8 cellular contexts compared by ENCODE assay signal in genomic region chr17:44655983-44656700, GRCh38. TPM values are rescaled to one million over a fixed set of nuclear protein-coding genes. Genes with fewer than 3 reads are reported as not detected.
DNase-seq lines count a peak whose midpoint lies in the region; ATAC-seq and TF ChIP-seq lines count a peak whose summit lies in the region.

Gene MEIOC, plus strand, starts transcription at chr17:44656468. Its CDS starts 146 bp downstream, at chr17:44656614.

- ATAC-seq in left lung (peak; percentile 38), PC-3 (no peak), HG02642 (IDR thresholded peaks at IDR 0.05; ENCODE audit: poor library complexity, unreplicated experiment) (no peak), GM21619 (IDR thresholded peaks at IDR 0.05; ENCODE audit: unreplicated experiment) (no peak)

- no TSS peak for BruUV-seq in PC-3 (replicated peaks; lab: Mats Ljungman, UMichigan)

- no peaks in the 10 kb centered on the region for H4K20me1 ChIP-seq in PC-3 (ENCODE audit: low read length)

- H3F3A ChIP-seq in PC-3 (ENCODE audit: low read length, unreplicated experiment) = no peaks in the 10 kb centered on the region

- POLR2A ChIA-PET in PC-3 (lab: Charles Lee; ENCODE audit: unreplicated experiment) = no interaction called here

- H3K27ac ChIP-seq in left lung (no peak within 1 kb of the TSS), PC-3 (ENCODE audit: low read length) (no peak within 1 kb of the TSS)

- no peaks in the 10 kb centered on the region for H3K9me3 Mint-ChIP-seq in stimulated activated naive CD8-positive, alpha-beta T cell treated with anti-CD3 and anti-CD28 coated beads, Interleukin-15, Interleukin-2, amounts not matched to agents 100 ng/mL and 50 ng/mL, for 24 hours

- H3K4me1 ChIP-seq in left lung (peaks cover 0 to 10% of the 10 kb centered on the region in 2 donors), PC-3 (ENCODE audit: insufficient read depth, low read length) (no peaks in the 10 kb centered on the region)

- peaks cover 40% of the 10 kb centered on the region for H3K27me3 Mint-ChIP-seq in stimulated activated naive CD8-positive, alpha-beta T cell treated with anti-CD3 and anti-CD28 coated beads, Interleukin-15, Interleukin-2, amounts not matched to agents 100 ng/mL and 50 ng/mL, for 24 hours

- no peaks in the 10 kb centered on the region for H3K9me2 ChIP-seq in PC-3 (replicated peaks; ENCODE audit: low read length)

- H2AFZ ChIP-seq in PC-3 (ENCODE audit: low read length) = no peak within 1 kb of the TSS

- H3K79me2 ChIP-seq in PC-3 (ENCODE audit: low read length) = no peaks in the 10 kb centered on the region

- no peak within 1 kb of the TSS for H3K27ac Mint-ChIP-seq in stimulated activated naive CD8-positive, alpha-beta T cell treated with anti-CD3 and anti-CD28 coated beads, Interleukin-15, Interleukin-2, amounts not matched to agents 100 ng/mL and 50 ng/mL, for 24 hours

- TF ChIP-seq CTCF in GM12865 (IDR thresholded peaks at IDR 0.05; ENCODE audit: insufficient read depth, low read depth, low read length, missing control alignments) = no peak
- TF ChIP-seq CTCF in left lung (IDR thresholded peaks at IDR 0.05) = no peak
- TF ChIP-seq CTCF in PC-3 (conservative IDR thresholded peaks at IDR 0.05; ENCODE audit: low read depth, low read length) = no peak

- no peaks in the 10 kb centered on the region for H3K36me3 ChIP-seq in left lung
- no peaks in the 10 kb centered on the region for H3K36me3 ChIP-seq in PC-3 (ENCODE audit: low read depth, low read length)

- H3K4me1 Mint-ChIP-seq in stimulated activated naive CD8-positive, alpha-beta T cell treated with anti-CD3 and anti-CD28 coated beads, Interleukin-15, Interleukin-2, amounts not matched to agents 100 ng/mL and 50 ng/mL, for 24 hours (ENCODE audit: low read depth) = peaks cover 9% of the 10 kb centered on the region

- H3K4me3 Mint-ChIP-seq in stimulated activated naive CD8-positive, alpha-beta T cell treated with anti-CD3 and anti-CD28 coated beads, Interleukin-15, Interleukin-2, amounts not matched to agents 100 ng/mL and 50 ng/mL, for 24 hours = peak within 1 kb of the TSS; percentile 62

- no peak within 1 kb of the TSS for H3K4me2 ChIP-seq in PC-3 (ENCODE audit: low read length)

- H3K36me3 Mint-ChIP-seq in stimulated activated naive CD8-positive, alpha-beta T cell treated with anti-CD3 and anti-CD28 coated beads, Interleukin-15, Interleukin-2, amounts not matched to agents 100 ng/mL and 50 ng/mL, for 24 hours (ENCODE audit: low read depth) = no peaks in the 10 kb centered on the region

- CTCF ChIA-PET in PC-3 (lab: Charles Lee) = no interaction called here

- intact Hi-C loops in left lung (cut with DNase I) = no loop called here
- intact Hi-C loops in PC-3 (cut with micrococcal nuclease) = no loop called here

- H3K4me3 ChIP-seq in GM12865 (ENCODE audit: low read depth, low read length) (no peak within 1 kb of the TSS), left lung (peak within 1 kb of the TSS in 1 of 2 donors; percentile 8), PC-3 (ENCODE audit: low read length) (no peak within 1 kb of the TSS)

- H3K27me3 ChIP-seq in left lung (peaks cover 36 to 83% of the 10 kb centered on the region in 2 donors), PC-3 (ENCODE audit: low read length) (no peaks in the 10 kb centered on the region)

- H3K9ac ChIP-seq in PC-3 (ENCODE audit: low read length) = no peak within 1 kb of the TSS

- H3K9me3 ChIP-seq in left lung = no peaks in the 10 kb centered on the region
- no peaks in the 10 kb centered on the region for H3K9me3 ChIP-seq in PC-3 (ENCODE audit: low read length)

- DNase-seq in GM12865 (ENCODE audit: low read depth) (peak; percentile 15), NCI-H510A (lab: John Stamatoyannopoulos, UW) (peak; percentile 78), left lung (no peak), PC-3 (no peak)
- DNase-seq in activated naive CD4-positive, alpha-beta T cell treated with anti-CD3 and anti-CD28 coated beads, Interleukin-2, amount 50 U/mL, for 16 hours = peak; percentile 55

RNA-seq across cellular contexts. Expression of gene MEIOC, which starts in this region (rescaled TPM):
- total RNA-seq in left lung (not detected), PC-3 (2014; rRNA removed) (not detected in 2 replicates)

Comparison
In these comparisons a context has a peak if more than half of its experiments do, and no peak if none do; other contexts are left out.
1. Peak in ATAC-seq in left lung; RNA of the gene not detected or under 1 TPM.
2. DNase-seq: peak in GM12865 (single experiment), NCI-H510A (single experiment) and activated naive CD4-positive, alpha-beta T cell treated with anti-CD3 and anti-CD28 coated beads, Interleukin-2, amount 50 U/mL, for 16 hours (single experiment); none in left lung (0 of 2) and PC-3 (single experiment).